ENCODE assay signal across 8 cellular contexts in genomic region chr17:7219434-7219811, GRCh38. TPM values are rescaled to one million over a fixed set of nuclear protein-coding genes. Genes with fewer than 3 reads are reported as not detected.
DNase-seq lines count a peak whose midpoint lies in the region; ATAC-seq and TF ChIP-seq lines count a peak whose summit lies in the region.

No MANE protein-coding gene starts in this region.

- CTCF ChIA-PET in activated CD8-positive, alpha-beta memory T cell treated with anti-CD3 and anti-CD28 coated beads, Interleukin-2, amount 10 ng/mL, durations not matched to agents 7 days and 5 days (lab: Charles Lee), result interaction anchor here (0.6 to 4.1 kb wide), 12 partner anchors 12 to 395 kb away, joined by 3 to 42 read pairs (median 4); partner anchors contain the start of genes CTDNEP1, DVL2, ELP5 and FXR2

- WGBS in right lobe of liver (ENCODE audit: insufficient coverage, low coverage, low lambda C conversion rate, missing lambda C conversion rate), result 4% methylated on average over 10 of the region's 10 CpGs
- WGBS in thyroid gland, 2 donors, result 6 to 8% methylated on average over 10 of the region's 10 CpGs

- peaks cover 10% of the 10 kb centered on the region for H3K36me3 Mint-ChIP-seq in activated CD8-positive, alpha-beta memory T cell treated with anti-CD3 and anti-CD28 coated beads, Interleukin-2, amount 10 ng/mL, durations not matched to agents 7 days and 5 days

- H3K4me1 ChIP-seq in right lobe of liver (peaks cover 0 to 43% (median 10%) of the 10 kb centered on the region in 4 donors), thyroid gland (peaks cover 33 to 66% of the 10 kb centered on the region in 2 donors)

- no peaks in the 10 kb centered on the region for H3K27me3 Mint-ChIP-seq in activated CD8-positive, alpha-beta memory T cell treated with anti-CD3 and anti-CD28 coated beads, Interleukin-2, amount 10 ng/mL, durations not matched to agents 7 days and 5 days

- no peak for TF ChIP-seq POLR2A in right lobe of liver (IDR thresholded peaks at IDR 0.05)
- no peak for TF ChIP-seq POLR2A in thyroid gland (IDR thresholded peaks at IDR 0.05)

- H3K4me3 ChIP-seq in astrocyte of the cerebellum (ENCODE audit: low read depth, low read length) (peak overlapping the region; percentile 84), right lobe of liver (peak overlapping the region; percentile 76 to 99 (median 85)), thyroid gland (replicated peaks in 1 of 3) (peak overlapping the region in 1 of 3 donors; percentile 97)

- H3K9me3 Mint-ChIP-seq in activated CD8-positive, alpha-beta memory T cell treated with anti-CD3 and anti-CD28 coated beads, Interleukin-2, amount 10 ng/mL, durations not matched to agents 7 days and 5 days (ENCODE audit: low read depth), result no peaks in the 10 kb centered on the region

- in situ Hi-C loops in astrocyte of the cerebellum (cut with HindIII; ENCODE audit: low sequenced_read_pairs), result no loop called here

- H3K9me3 ChIP-seq in right lobe of liver, result no peaks in the 10 kb centered on the region
- no peaks in the 10 kb centered on the region for H3K9me3 ChIP-seq in thyroid gland

- intact Hi-C loops in right lobe of liver (cut with DNase I) (no loop called here), thyroid gland (cut with DNase I) (no loop called here)

- peak overlapping the region; percentile 91 for H3K4me3 Mint-ChIP-seq in activated CD8-positive, alpha-beta memory T cell treated with anti-CD3 and anti-CD28 coated beads, Interleukin-2, amount 10 ng/mL, durations not matched to agents 7 days and 5 days

- H3K4me1 Mint-ChIP-seq in activated CD8-positive, alpha-beta memory T cell treated with anti-CD3 and anti-CD28 coated beads, Interleukin-2, amount 10 ng/mL, durations not matched to agents 7 days and 5 days, result peaks cover 49% of the 10 kb centered on the region

- DNase-seq in activated CD8-positive, alpha-beta memory T cell treated with anti-CD3 and anti-CD28 coated beads, Interleukin-2, amount 10 ng/mL, durations not matched to agents 7 days and 5 days, result no peak
- no peak for DNase-seq in activated CD8-positive, alpha-beta memory T cell treated with anti-CD3 and anti-CD28 coated beads, Interleukin-2, amount 50 U/mL, for 48 hours
- no peak for DNase-seq in astrocyte of the cerebellum (ENCODE audit: low read depth)
- no peak for DNase-seq in right lobe of liver
- no peak for DNase-seq in thyroid gland
- no peak for DNase-seq in AML-193 (lab: John Stamatoyannopoulos, UW)
- DNase-seq in iPS-NIHi11 (ENCODE audit: low spot score), result no peak

- TF ChIP-seq CTCF in astrocyte of the cerebellum (IDR thresholded peaks at IDR 0.05; ENCODE audit: low read depth, low read length, missing control alignments) (no peak), right lobe of liver (IDR thresholded peaks at IDR 0.05) (no peak), thyroid gland (IDR thresholded peaks at IDR 0.05) (peak in 1 of 6 experiments; percentile 3)

- H3K27ac ChIP-seq in right lobe of liver (peak overlapping the region; percentile 94 to 100 (median 96)), thyroid gland (peak overlapping the region; percentile 10 to 98 (median 97))

- H3K36me3 ChIP-seq in right lobe of liver (peaks cover 0 to 33% (median 17%) of the 10 kb centered on the region in 4 donors), thyroid gland (peaks cover 28 to 33% of the 10 kb centered on the region in 2 donors)

- no peaks in the 10 kb centered on the region for H3K27me3 ChIP-seq in right lobe of liver
- H3K27me3 ChIP-seq in thyroid gland, result no peaks in the 10 kb centered on the region

- peak overlapping the region; percentile 91 for H3K27ac Mint-ChIP-seq in activated CD8-positive, alpha-beta memory T cell treated with anti-CD3 and anti-CD28 coated beads, Interleukin-2, amount 10 ng/mL, durations not matched to agents 7 days and 5 days

- ATAC-seq in activated CD8-positive, alpha-beta memory T cell treated with anti-CD3 and anti-CD28 coated beads, Interleukin-2, amount 10 ng/mL, durations not matched to agents 7 days and 5 days, result no peak
- no peak for ATAC-seq in right lobe of liver
- ATAC-seq in GM21528 (IDR thresholded peaks at IDR 0.05; ENCODE audit: low FRiP score, unreplicated experiment), result no peak

RNA-seq across cellular contexts. Expression of gene DLG4, which starts 0.2 kb away (rescaled TPM):
- 1 to 10 TPM; 4.9 to 5.3 TPM for total RNA-seq in activated CD8-positive, alpha-beta memory T cell treated with anti-CD3 and anti-CD28 coated beads, Interleukin-2, amount 10 ng/mL, durations not matched to agents 7 days and 5 days
- total RNA-seq in right lobe of liver, result 1 to 10 TPM; 3.0 to 6.4 (median 4.1) TPM
- total RNA-seq in thyroid gland, result 10 to 100 TPM in 2 of 4 donors, 1 to 10 TPM in 2; 6.8 to 21.5 (median 12.4) TPM

RNA-seq across cellular contexts. Expression of gene ACADVL, which starts 0.3 kb away (rescaled TPM):
- total RNA-seq in activated CD8-positive, alpha-beta memory T cell treated with anti-CD3 and anti-CD28 coated beads, Interleukin-2, amount 10 ng/mL, durations not matched to agents 7 days and 5 days, result 100 to 1,000 TPM; 411 to 423 TPM
- total RNA-seq in right lobe of liver (1,000 to 10,000 TPM in 3 of 6 experiments, 100 to 1,000 TPM in 3; 640 to 1,849 (median 1,071) TPM), thyroid gland (1,000 to 10,000 TPM in 1 of 4 donors, 100 to 1,000 TPM in 3; 581 to 1,743 (median 795) TPM)

RNA-seq across cellular contexts. Expression of gene DVL2, which starts 14.9 kb away (rescaled TPM):
- total RNA-seq in activated CD8-positive, alpha-beta memory T cell treated with anti-CD3 and anti-CD28 coated beads, Interleukin-2, amount 10 ng/mL, durations not matched to agents 7 days and 5 days, result 10 to 100 TPM; 52.7 to 62.0 TPM
- total RNA-seq in right lobe of liver (10 to 100 TPM in 4 of 6 experiments, 1 to 10 TPM in 2; 9.6 to 13.5 (median 12.8) TPM), thyroid gland (10 to 100 TPM; 45.3 to 68.6 (median 49.0) TPM)

RNA-seq across cellular contexts. Expression of gene PHF23, which starts 19.8 kb away (rescaled TPM):
- total RNA-seq in activated CD8-positive, alpha-beta memory T cell treated with anti-CD3 and anti-CD28 coated beads, Interleukin-2, amount 10 ng/mL, durations not matched to agents 7 days and 5 days, result 10 to 100 TPM; 42.1 to 53.2 TPM
- total RNA-seq in right lobe of liver, result 10 to 100 TPM; 16.0 to 24.3 (median 18.2) TPM
- total RNA-seq in thyroid gland, result 10 to 100 TPM; 19.8 to 39.5 (median 35.8) TPM

RNA-seq across cellular contexts. Expression of gene GABARAP, which starts 22.8 kb away (rescaled TPM):
- total RNA-seq in activated CD8-positive, alpha-beta memory T cell treated with anti-CD3 and anti-CD28 coated beads, Interleukin-2, amount 10 ng/mL, durations not matched to agents 7 days and 5 days, result 100 to 1,000 TPM; 207 to 231 TPM
- 100 to 1,000 TPM; 238 to 330 (median 244) TPM for total RNA-seq in right lobe of liver
- 100 to 1,000 TPM; 112 to 840 (median 273) TPM for total RNA-seq in thyroid gland
